In genomic region chr11:10743354-10744035, GRCh38 we compare ENCODE assay signal across 11 cellular contexts. TPM values are rescaled to one million over a fixed set of nuclear protein-coding genes. Genes with fewer than 3 reads are reported as not detected.
A peak's percentile ranks its signal among the peaks of the same experiment; 100 is the strongest.
DNase-seq lines count a peak whose midpoint lies in the region; ATAC-seq, FAIRE-seq and TF ChIP-seq lines count a peak whose summit lies in the region.
"Had no signal": no experiment of that assay in that cellular context is flagged by ENCODE, and none has a peak within 500 bp of the region (broad histone marks: within the 10 kb centered on the region; RNA-seq: fewer than 3 reads in every experiment).

No MANE protein-coding gene starts in this region.

- no peak for TF ChIP-seq CTCF in HL-60 (IDR thresholded peaks at IDR 0.05; ENCODE audit: insufficient read depth, low read length)
- TF ChIP-seq CTCF in lower leg skin (IDR thresholded peaks at IDR 0.05): no peak
- no peak for TF ChIP-seq CTCF in thyroid gland (IDR thresholded peaks at IDR 0.05)
- no peak for TF ChIP-seq CTCF in foreskin fibroblast (IDR thresholded peaks at IDR 0.05; ENCODE audit: low read depth, low read length)

- H3K27me3 ChIP-seq in HL-60 (ENCODE audit: insufficient read depth, poor library complexity, severe bottlenecking) (no peaks in the 10 kb centered on the region), thyroid gland (no peaks in the 10 kb centered on the region)
- no peaks in the 10 kb centered on the region for H3K27me3 ChIP-seq in naive thymus-derived CD4-positive, alpha-beta T cell (ENCODE audit: control insufficient read depth in 2 of 2, insufficient read depth in 2 of 2, low read length in 2 of 2)

- H3K36me3 ChIP-seq in naive thymus-derived CD4-positive, alpha-beta T cell (ENCODE audit: control insufficient read depth in 2 of 3, insufficient read depth in 3 of 3, low read length in 3 of 3): no peaks in the 10 kb centered on the region
- H3K36me3 ChIP-seq in thyroid gland: no peaks in the 10 kb centered on the region

- peaks cover 26 to 35% of the 10 kb centered on the region in 2 donors for H3K4me1 ChIP-seq in naive thymus-derived CD4-positive, alpha-beta T cell (ENCODE audit: control insufficient read depth in 2 of 2, insufficient read depth in 2 of 2, low read length in 2 of 2)
- no peaks in the 10 kb centered on the region for H3K4me1 ChIP-seq in thyroid gland

- ATAC-seq in activated T-cell treated with anti-CD3 and anti-CD28 coated beads, Interleukin-2, amount 50 U/mL, for 4 hours: peak; percentile 10 to 37
- ATAC-seq in naive thymus-derived CD4-positive, alpha-beta T cell: peak; percentile 59
- no peak for ATAC-seq in GM18861 (IDR thresholded peaks at IDR 0.05; ENCODE audit: unreplicated experiment)

- TF ChIP-seq POLR2A in GM12891 (IDR thresholded peaks at IDR 0.05; ENCODE audit: low read depth, low read length) (no peak), lower leg skin (IDR thresholded peaks at IDR 0.05) (no peak), thyroid gland (IDR thresholded peaks at IDR 0.05) (no peak)

- H3K9me3 ChIP-seq in naive thymus-derived CD4-positive, alpha-beta T cell (ENCODE audit: control insufficient read depth in 2 of 3, low read length in 3 of 3): no peaks in the 10 kb centered on the region
- H3K9me3 ChIP-seq in thyroid gland: no peaks in the 10 kb centered on the region

- H3K27ac Mint-ChIP-seq in naive thymus-derived CD4-positive, alpha-beta T cell: peak overlapping the region; percentile 42 to 89 (median 74)

- H3K4me3 ChIP-seq in HL-60 (replicated peaks; ENCODE audit: insufficient read depth, low read length) (no peak overlapping the region), lower leg skin (ENCODE audit: low read depth, poor library complexity, severe bottlenecking) (no peak overlapping the region), thyroid gland (replicated peaks in 1 of 3) (no peak overlapping the region), foreskin fibroblast (ENCODE audit: low read depth in 1 of 2, low read length in 2 of 2) (no peak overlapping the region)
- peak overlapping the region; percentile 37 for H3K4me3 ChIP-seq in naive thymus-derived CD4-positive, alpha-beta T cell (ENCODE audit: low read length)

- DNase-seq in GM12891 (ENCODE audit: insufficient read length, low spot score): no peak
- DNase-seq in HL-60 (ENCODE audit: low read depth in 1 of 2, low spot score in 1 of 2): peak in 1 of 2 experiments; percentile 52
- no peak for DNase-seq in activated T-cell treated with anti-CD3 and anti-CD28 coated beads, Interleukin-2, amount 50 U/mL, for 4 hours
- DNase-seq in naive thymus-derived CD4-positive, alpha-beta T cell: peak in 6 of 9 donors; percentile 19 to 52 (median 24)
- no peak for DNase-seq in lower leg skin (ENCODE audit: low spot score in 2 of 2)
- no peak for DNase-seq in thyroid gland
- DNase-seq in foreskin fibroblast: no peak
- DNase-seq: activated CD4-positive, alpha-beta T cell treated with anti-CD3 and anti-CD28 coated beads, Interleukin-2, amount 50 U/mL, for 4 hours; DND-41; glutamatergic neuron had no signal

- H3K27ac ChIP-seq in HL-60 (replicated peaks) (peak overlapping the region; percentile 45), thyroid gland (no peak overlapping the region)
- H3K27ac ChIP-seq in naive thymus-derived CD4-positive, alpha-beta T cell (ENCODE audit: low read depth, low read length): peak overlapping the region; percentile 26

- CTCF ChIA-PET in naive thymus-derived CD4-positive, alpha-beta T cell (lab: Charles Lee): no interaction called here

- H3K4me3 Mint-ChIP-seq in activated T-cell treated with anti-CD3 and anti-CD28 coated beads, Interleukin-2, amount 50 U/mL, for 4 hours: peak overlapping the region; percentile 14
- H3K4me3 Mint-ChIP-seq in naive thymus-derived CD4-positive, alpha-beta T cell: peak overlapping the region; percentile 58 to 83 (median 64)

- H3K4me1 Mint-ChIP-seq in activated T-cell treated with anti-CD3 and anti-CD28 coated beads, Interleukin-2, amount 50 U/mL, for 4 hours (ENCODE audit: low read depth): peaks cover 32% of the 10 kb centered on the region
- H3K4me1 Mint-ChIP-seq in naive thymus-derived CD4-positive, alpha-beta T cell: peaks cover 25 to 38% (median 30%) of the 10 kb centered on the region in 7 donors

- POLR2A ChIA-PET in naive thymus-derived CD4-positive, alpha-beta T cell (lab: Charles Lee): interaction anchor here (3.1 kb wide), 1 partner anchor 8 kb away, joined by 18 read pairs; the partner anchor contains the start of gene CTR9

- intact Hi-C loops in naive thymus-derived CD4-positive, alpha-beta T cell (cut with micrococcal nuclease): loop anchor here in 1 of 2 donors (1.0 to 10.0 kb wide), 3 partner anchors 8 to 989 kb away; partner anchors contain the start of genes AMPD3 and CTR9
- intact Hi-C loops in lower leg skin (cut with DNase I; ENCODE audit: low total_unique reads) (no loop called here), thyroid gland (cut with DNase I) (no loop called here)

- WGBS in lower leg skin, 2 donors: 69 to 70% methylated on average over 13 of the region's 13 CpGs
- WGBS in thyroid gland, 2 donors: 85 to 86% methylated on average over 13 of the region's 13 CpGs

- FAIRE-seq in GM12891 (lab: Jason Lieb, UNC): peak; percentile 94

- no peaks in the 10 kb centered on the region for H3K27me3 Mint-ChIP-seq in activated T-cell treated with anti-CD3 and anti-CD28 coated beads, Interleukin-2, amount 50 U/mL, for 4 hours (ENCODE audit: low read depth)
- H3K27me3 Mint-ChIP-seq in naive thymus-derived CD4-positive, alpha-beta T cell: no peaks in the 10 kb centered on the region

- H3K36me3 Mint-ChIP-seq in activated T-cell treated with anti-CD3 and anti-CD28 coated beads, Interleukin-2, amount 50 U/mL, for 4 hours (ENCODE audit: insufficient read depth): no peaks in the 10 kb centered on the region
- H3K36me3 Mint-ChIP-seq in naive thymus-derived CD4-positive, alpha-beta T cell: no peaks in the 10 kb centered on the region

- no peaks in the 10 kb centered on the region for H3K9me3 Mint-ChIP-seq in activated T-cell treated with anti-CD3 and anti-CD28 coated beads, Interleukin-2, amount 50 U/mL, for 4 hours
- peaks cover 0 to 2% (median 0%) of the 10 kb centered on the region in 11 donors for H3K9me3 Mint-ChIP-seq in naive thymus-derived CD4-positive, alpha-beta T cell

TF ChIP-seq in GM12891, 5 proteins besides CTCF, POLR2A, EP300 and RAD21:
- TF ChIP-seq POLR2AphosphoS5 (IDR thresholded peaks at IDR 0.05; ENCODE audit: low read depth, low read length) (no peak), PAX5 (IDR thresholded peaks at IDR 0.05; ENCODE audit: insufficient read depth, low read length, severe bottlenecking) (no peak), POU2F2 (IDR thresholded peaks at IDR 0.05; ENCODE audit: low read depth, low read length) (no peak), TAF1 (IDR thresholded peaks at IDR 0.05; ENCODE audit: low read depth, low read length) (no peak), SPI1 (IDR thresholded peaks at IDR 0.05; ENCODE audit: low read depth, low read length) (no peak)

RNA-seq across cellular contexts. Expression of gene CTR9, which starts 7.6 kb away (rescaled TPM):
- polyA plus RNA-seq in GM12891 (2012; ENCODE audit: low read depth, missing spikeins): 23.8 TPM
- total RNA-seq in activated T-cell treated with anti-CD3 and anti-CD28 coated beads, Interleukin-2, amount 50 U/mL, for 4 hours: 10 to 100 TPM; 51.9 to 56.0 (median 53.9) TPM
- 10 to 100 TPM; 23.8 to 64.0 (median 47.8) TPM for total RNA-seq in naive thymus-derived CD4-positive, alpha-beta T cell
- 10 to 100 TPM; 54.3 to 70.3 TPM for polyA plus RNA-seq in naive thymus-derived CD4-positive, alpha-beta T cell
- total RNA-seq in lower leg skin (10 to 100 TPM; 27.8 to 31.8 (median 29.3) TPM), thyroid gland (10 to 100 TPM; 28.9 to 35.3 (median 31.7) TPM)

RNA-seq across cellular contexts. Expression of gene IRAG1, which starts 49.9 kb away (rescaled TPM):
- polyA plus RNA-seq in GM12891 (2012; ENCODE audit: low read depth, missing spikeins): 0.01 TPM
- under 1 TPM; 0.08 to 0.14 (median 0.08) TPM for total RNA-seq in activated T-cell treated with anti-CD3 and anti-CD28 coated beads, Interleukin-2, amount 50 U/mL, for 4 hours
- total RNA-seq in naive thymus-derived CD4-positive, alpha-beta T cell: 1 to 10 TPM in 1 of 5 experiments, under 1 TPM in 1, not detected in 3; 0.11 to 1.4 TPM
- polyA plus RNA-seq in naive thymus-derived CD4-positive, alpha-beta T cell: not detected
- total RNA-seq in lower leg skin: 10 to 100 TPM in 1 of 4 donors, 1 to 10 TPM in 3; 2.0 to 10.9 (median 4.0) TPM
- total RNA-seq in thyroid gland: 10 to 100 TPM in 1 of 4 donors, 1 to 10 TPM in 3; 3.2 to 14.4 (median 5.8) TPM

Comparison
In these comparisons a context has a peak if more than half of its experiments do, and no peak if none do; other contexts are left out.
1. DNase-seq: peak in naive thymus-derived CD4-positive, alpha-beta T cell (6 of 9); none in GM12891 (single experiment), activated T-cell treated with anti-CD3 and anti-CD28 coated beads, Interleukin-2, amount 50 U/mL, for 4 hours (single experiment), lower leg skin (0 of 2), thyroid gland (0 of 2) and foreskin fibroblast (0 of 2).
2. H3K27ac ChIP-seq: peak in HL-60 (single experiment) and naive thymus-derived CD4-positive, alpha-beta T cell (single experiment); none in thyroid gland (0 of 3).